Comparison of ENCODE assay signal across 8 cellular contexts in the genomic region with DNA sequence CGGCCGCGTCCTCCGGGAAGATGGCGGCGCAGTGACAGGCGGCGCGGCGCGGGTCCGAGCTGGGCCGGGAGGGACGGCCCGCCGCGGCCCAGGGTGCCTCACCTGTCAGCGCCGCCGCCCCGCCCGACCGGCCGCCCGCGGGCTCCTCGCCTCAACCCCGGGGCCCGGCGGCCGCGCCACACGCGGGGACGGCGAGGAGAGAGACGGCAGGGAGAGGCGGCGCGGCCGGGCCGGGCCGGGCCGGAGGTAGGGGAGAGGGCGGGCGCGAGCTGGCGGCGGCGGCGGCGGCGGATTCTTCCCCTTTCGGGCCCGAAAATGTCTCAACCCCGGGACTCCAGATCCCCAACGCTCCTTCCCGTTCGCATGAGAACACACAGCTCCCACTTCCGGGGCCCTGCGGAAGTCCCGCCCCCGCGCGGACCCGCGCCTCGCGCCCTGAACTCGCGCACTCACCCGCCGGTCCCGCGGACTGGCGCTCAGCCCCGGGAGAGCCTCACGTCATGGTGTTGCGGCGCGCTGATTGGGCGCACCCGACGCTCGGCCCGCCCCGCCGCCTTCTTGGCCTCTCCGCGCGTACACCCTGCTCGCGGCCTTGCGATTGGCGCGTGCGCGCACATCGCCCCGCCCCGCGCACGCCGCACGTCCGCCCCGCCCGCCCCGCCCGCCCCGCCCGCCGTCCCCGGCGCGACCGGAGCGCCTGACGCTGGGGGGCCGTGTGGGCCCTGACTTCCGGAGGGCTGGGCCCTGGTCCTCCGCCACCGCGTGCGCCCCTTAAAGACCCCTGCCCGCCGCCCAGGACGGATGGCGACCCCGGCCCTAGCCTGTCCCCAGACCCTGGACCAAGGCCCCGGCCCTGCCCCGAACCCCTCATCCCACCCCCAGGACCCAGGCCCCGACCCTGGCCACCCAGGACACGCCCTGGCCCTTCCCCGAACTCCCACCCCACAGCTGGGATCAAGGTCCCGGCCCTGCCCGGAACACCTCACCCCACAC. TPM values are rescaled to one million over a fixed set of nuclear protein-coding genes. Genes with fewer than 3 reads are reported as not detected.
DNase-seq lines count a peak whose midpoint lies in the region; ATAC-seq and TF ChIP-seq lines count a peak whose summit lies in the region.

A gene (minus strand): TSS at position 380 of the 993 bp plus-strand sequence. CDS start 45,984 bp downstream, outside the sequence.

- H3K4me1 ChIP-seq in DOHH2 (ENCODE audit: control insufficient read depth, low read length), result peaks cover 65% of the 10 kb centered on the region
- H3K4me1 ChIP-seq in GM23338 (ENCODE audit: insufficient read depth), result peaks cover 32% of the 10 kb centered on the region
- H3K4me1 ChIP-seq in esophagus squamous epithelium, result peaks cover 21 to 52% (median 25%) of the 10 kb centered on the region in 3 donors

- no peaks in the 10 kb centered on the region for H3K27me3 ChIP-seq in DOHH2 (ENCODE audit: control insufficient read depth, low read length)
- no peaks in the 10 kb centered on the region for H3K27me3 ChIP-seq in GM23338 (ENCODE audit: insufficient read depth)
- no peaks in the 10 kb centered on the region for H3K27me3 ChIP-seq in esophagus squamous epithelium

- WGBS in esophagus squamous epithelium, 2 donors, result 0% methylated on average over 12 of the region's 137 CpGs; no CpG with 5 or more reads in 1 of the 2 donors

- H3K4me3 ChIP-seq in DOHH2 (ENCODE audit: low read length), result peak within 1 kb of the TSS; percentile 88
- peak within 1 kb of the TSS; percentile 80 for H3K4me3 ChIP-seq in GM23338
- H3K4me3 ChIP-seq in esophagus squamous epithelium, result peak within 1 kb of the TSS; percentile 72 to 92 (median 82)

- ATAC-seq in GM23338, result peak; percentile 88

- H3K36me3 ChIP-seq in DOHH2 (ENCODE audit: control insufficient read depth, low read length) (peaks cover 39% of the 10 kb centered on the region), GM23338 (ENCODE audit: insufficient read depth) (no peaks in the 10 kb centered on the region), esophagus squamous epithelium (no peaks in the 10 kb centered on the region)

- peak within 1 kb of the TSS; percentile 93 for H3K27ac Mint-ChIP-seq in GM23338

- H3K9me2 ChIP-seq in DOHH2 (replicated peaks; ENCODE audit: control insufficient read depth, low read length), result no peaks in the 10 kb centered on the region
- H3K9me2 ChIP-seq in GM23338 (ENCODE audit: insufficient read depth), result no peaks in the 10 kb centered on the region

- peaks cover 40% of the 10 kb centered on the region for H4K20me1 ChIP-seq in DOHH2 (ENCODE audit: control insufficient read depth, insufficient read depth, low read depth, low read length)
- peaks cover 30% of the 10 kb centered on the region for H4K20me1 ChIP-seq in GM23338 (replicated peaks; ENCODE audit: insufficient read depth)

- H3K36me3 Mint-ChIP-seq in GM23338 (ENCODE audit: low read depth), result peaks cover 3% of the 10 kb centered on the region; the same call in 2 of the 3 replicates

- peaks cover 46% of the 10 kb centered on the region for H3K79me2 ChIP-seq in DOHH2 (ENCODE audit: control insufficient read depth, low read length)
- H3K79me2 ChIP-seq in GM23338 (replicated peaks; ENCODE audit: insufficient read depth), result peaks cover 41% of the 10 kb centered on the region

- no peak within 1 kb of the TSS for H2AFZ ChIP-seq in GM23338

- no peaks in the 10 kb centered on the region for H3K9me3 Mint-ChIP-seq in GM23338

- H3F3A ChIP-seq in DOHH2 (ENCODE audit: control insufficient read depth, insufficient read depth) (no peaks in the 10 kb centered on the region), GM23338 (replicated peaks; ENCODE audit: low read depth) (peaks cover 13% of the 10 kb centered on the region)

- peaks cover 38% of the 10 kb centered on the region for H3K4me1 Mint-ChIP-seq in GM23338

- DNase-seq in GM23338 (ENCODE audit: low spot score), result peak; percentile 97
- peak; percentile 96 to 99 for DNase-seq in Kasumi-1 (lab: John Stamatoyannopoulos, UW)
- DNase-seq in RKO (ENCODE audit: low spot score), result peak; percentile 99
- peak; percentile 98 for DNase-seq in activated T-helper 1 cell treated with Interleukin-2 at 50 U/mL for 16 hours (ENCODE audit: low read depth)
- DNase-seq in esophagus squamous epithelium (lab: John Stamatoyannopoulos, UW), result peak; percentile 77
- peak; percentile 97 for DNase-seq in myocyte (ENCODE audit: low read depth)
- DNase-seq in stimulated activated CD8-positive, alpha-beta memory T cell treated with anti-CD3 and anti-CD28 coated beads, Interleukin-7, amount 100 ng/mL, for 4 hours (ENCODE audit: low read depth in 2 of 2), result peak; percentile 89 to 97

- intact Hi-C loops in esophagus squamous epithelium (cut with DNase I), result no loop called here

- H3K4me3 Mint-ChIP-seq in GM23338, result peak within 1 kb of the TSS; percentile 90

- TF ChIP-seq CTCF in DOHH2 (IDR thresholded peaks at IDR 0.05; ENCODE audit: low read depth, low read length, poor library complexity, severe bottlenecking) (no peak), GM23338 (conservative IDR thresholded peaks at IDR 0.05; ENCODE audit: low read depth in 2 of 2) (no peak), esophagus squamous epithelium (IDR thresholded peaks at IDR 0.05) (no peak)

- peak in 3 of 4 donors; percentile 83 to 90 (median 87) for TF ChIP-seq POLR2A in esophagus squamous epithelium (IDR thresholded peaks at IDR 0.05)

- no peaks in the 10 kb centered on the region for H3K9me3 ChIP-seq in DOHH2 (ENCODE audit: control insufficient read depth, insufficient read depth, low read length)
- no peaks in the 10 kb centered on the region for H3K9me3 ChIP-seq in esophagus squamous epithelium

- H3K27me3 Mint-ChIP-seq in GM23338 (ENCODE audit: insufficient read depth, low read depth, poor library complexity), result peaks cover 5% of the 10 kb centered on the region

- H3K4me2 ChIP-seq in DOHH2 (ENCODE audit: low read length), result peak within 1 kb of the TSS; percentile 69
- peak within 1 kb of the TSS; percentile 95 for H3K4me2 ChIP-seq in GM23338

- H3K27ac ChIP-seq in DOHH2 (ENCODE audit: low read depth, low read length) (peak within 1 kb of the TSS; percentile 67), GM23338 (ENCODE audit: low read depth) (peak within 1 kb of the TSS; percentile 87), esophagus squamous epithelium (peak within 1 kb of the TSS; percentile 98 to 100 (median 100))

TF ChIP-seq in GM23338, 12 proteins besides CTCF, POLR2A, EP300 and RAD21:
- TF ChIP-seq, protein P1, sequence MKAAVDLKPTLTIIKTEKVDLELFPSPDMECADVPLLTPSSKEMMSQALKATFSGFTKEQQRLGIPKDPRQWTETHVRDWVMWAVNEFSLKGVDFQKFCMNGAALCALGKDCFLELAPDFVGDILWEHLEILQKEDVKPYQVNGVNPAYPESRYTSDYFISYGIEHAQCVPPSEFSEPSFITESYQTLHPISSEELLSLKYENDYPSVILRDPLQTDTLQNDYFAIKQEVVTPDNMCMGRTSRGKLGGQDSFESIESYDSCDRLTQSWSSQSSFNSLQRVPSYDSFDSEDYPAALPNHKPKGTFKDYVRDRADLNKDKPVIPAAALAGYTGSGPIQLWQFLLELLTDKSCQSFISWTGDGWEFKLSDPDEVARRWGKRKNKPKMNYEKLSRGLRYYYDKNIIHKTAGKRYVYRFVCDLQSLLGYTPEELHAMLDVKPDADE (IDR thresholded peaks at IDR 0.05), result no peak
- TF ChIP-seq CREB1 (CRISPR knock-in tag; IDR thresholded peaks at IDR 0.05; ENCODE audit: low read depth) (peak; percentile 85), EZH2phosphoT487 (IDR thresholded peaks at IDR 0.05; ENCODE audit: unreplicated experiment) (no peak), ZNF114 (CRISPR knock-in tag; IDR thresholded peaks at IDR 0.05) (no peak), STAT1 (IDR thresholded peaks at IDR 0.05; ENCODE audit: unreplicated experiment) (no peak), JUNB (IDR thresholded peaks at IDR 0.05; ENCODE audit: unreplicated experiment) (no peak), EZH2 (IDR thresholded peaks at IDR 0.05; ENCODE audit: low read depth, unreplicated experiment) (no peak), POLR2AphosphoS5 (IDR thresholded peaks at IDR 0.05; ENCODE audit: low read depth) (peak; percentile 73), ZNF331 (CRISPR knock-in tag; IDR thresholded peaks at IDR 0.05; ENCODE audit: low read depth) (no peak)
- TF ChIP-seq, protein P2, sequence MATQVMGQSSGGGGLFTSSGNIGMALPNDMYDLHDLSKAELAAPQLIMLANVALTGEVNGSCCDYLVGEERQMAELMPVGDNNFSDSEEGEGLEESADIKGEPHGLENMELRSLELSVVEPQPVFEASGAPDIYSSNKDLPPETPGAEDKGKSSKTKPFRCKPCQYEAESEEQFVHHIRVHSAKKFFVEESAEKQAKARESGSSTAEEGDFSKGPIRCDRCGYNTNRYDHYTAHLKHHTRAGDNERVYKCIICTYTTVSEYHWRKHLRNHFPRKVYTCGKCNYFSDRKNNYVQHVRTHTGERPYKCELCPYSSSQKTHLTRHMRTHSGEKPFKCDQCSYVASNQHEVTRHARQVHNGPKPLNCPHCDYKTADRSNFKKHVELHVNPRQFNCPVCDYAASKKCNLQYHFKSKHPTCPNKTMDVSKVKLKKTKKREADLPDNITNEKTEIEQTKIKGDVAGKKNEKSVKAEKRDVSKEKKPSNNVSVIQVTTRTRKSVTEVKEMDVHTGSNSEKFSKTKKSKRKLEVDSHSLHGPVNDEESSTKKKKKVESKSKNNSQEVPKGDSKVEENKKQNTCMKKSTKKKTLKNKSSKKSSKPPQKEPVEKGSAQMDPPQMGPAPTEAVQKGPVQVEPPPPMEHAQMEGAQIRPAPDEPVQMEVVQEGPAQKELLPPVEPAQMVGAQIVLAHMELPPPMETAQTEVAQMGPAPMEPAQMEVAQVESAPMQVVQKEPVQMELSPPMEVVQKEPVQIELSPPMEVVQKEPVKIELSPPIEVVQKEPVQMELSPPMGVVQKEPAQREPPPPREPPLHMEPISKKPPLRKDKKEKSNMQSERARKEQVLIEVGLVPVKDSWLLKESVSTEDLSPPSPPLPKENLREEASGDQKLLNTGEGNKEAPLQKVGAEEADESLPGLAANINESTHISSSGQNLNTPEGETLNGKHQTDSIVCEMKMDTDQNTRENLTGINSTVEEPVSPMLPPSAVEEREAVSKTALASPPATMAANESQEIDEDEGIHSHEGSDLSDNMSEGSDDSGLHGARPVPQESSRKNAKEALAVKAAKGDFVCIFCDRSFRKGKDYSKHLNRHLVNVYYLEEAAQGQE (IDR thresholded peaks at IDR 0.05; ENCODE audit: unreplicated experiment), result no peak

RNA-seq across cellular contexts. Expression of the gene that starts here (rescaled TPM):
- 52.3 and 59.6 TPM in 2 replicates for total RNA-seq in GM23338 (2014; rRNA removed; shearing (Covaris generic))
- 14.6 and 18.3 TPM in 2 replicates for polyA plus RNA-seq in GM23338 (2016; fragmentation: Nextera tagmentation; extraction: Ambion mirVana)
- 10 to 100 TPM; 32.7 to 75.5 (median 63.4) TPM for total RNA-seq in esophagus squamous epithelium
- total RNA-seq in myocyte, result 28.0 and 33.2 TPM in 2 replicates
- polyA plus RNA-seq in myocyte (2012), result 28.6 TPM

Comparison
In these comparisons a context has a peak if more than half of its experiments do, and no peak if none do; other contexts are left out.
1. Peak in every context shown above with its lines: DNase-seq, ATAC-seq, H3K4me3 ChIP-seq and H3K27ac ChIP-seq.